In genomic region chr19:30223866-30224688, GRCh38 we compare ENCODE assay signal across 15 cellular contexts.
DNase-seq lines count a peak whose midpoint lies in the region; ATAC-seq and TF ChIP-seq lines count a peak whose summit lies in the region.
"Had no signal": no experiment of that assay in that cellular context is flagged by ENCODE, and none has a peak within 500 bp of the region (broad histone marks: within the 10 kb centered on the region; RNA-seq: fewer than 3 reads in every experiment).

No MANE protein-coding gene starts in this region.

- H3K9me3 Mint-ChIP-seq in WTC11, result no peaks in the 10 kb centered on the region
- peaks cover 0 to 1% (median 0%) of the 10 kb centered on the region in 6 donors for H3K9me3 Mint-ChIP-seq in immature natural killer cell
- H3K9me3 Mint-ChIP-seq: T-cell had no signal

- H3K27me3 Mint-ChIP-seq in WTC11 (ENCODE audit: low read depth) (peaks cover 66% of the 10 kb centered on the region), immature natural killer cell (ENCODE audit: low read depth in 3 of 3) (peaks cover 17 to 36% (median 30%) of the 10 kb centered on the region in 3 donors)

- peaks cover 10 to 80% (median 60%) of the 10 kb centered on the region in 9 donors for H3K27me3 ChIP-seq in heart left ventricle
- H3K27me3 ChIP-seq: ovary had no signal

- DNase-seq in heart left ventricle, result no peak
- DNase-seq in Right ventricle myocardium inferior (ENCODE audit: missing footprints), result no peak
- no peak for DNase-seq in WTC11 (ENCODE audit: low spot score)
- DNase-seq in immature natural killer cell, result no peak
- DNase-seq in activated gamma-delta T cell (lab: John Stamatoyannopoulos, UW), result no peak
- DNase-seq: activated effector memory CD4-positive, alpha-beta T cell treated with Interleukin-2 at 50 U/mL for 16 hours; NCI-H1092; NCI-H345; ovary; T-cell; trophoblast cell had no signal

- no peak for ATAC-seq in heart left ventricle
- no peak for ATAC-seq in Right ventricle myocardium inferior
- ATAC-seq in WTC11, result no peak
- no peak for ATAC-seq in HG02759 (IDR thresholded peaks at IDR 0.05; ENCODE audit: unreplicated experiment)
- no peak for ATAC-seq in HG03108 (IDR thresholded peaks at IDR 0.05; ENCODE audit: unreplicated experiment)
- ATAC-seq: T-cell had no signal

- peaks cover 0 to 53% (median 14%) of the 10 kb centered on the region in 12 donors for H3K4me1 ChIP-seq in heart left ventricle

- TF ChIP-seq CTCF in heart left ventricle (IDR thresholded peaks at IDR 0.05), result no peak
- no peak for TF ChIP-seq CTCF in WTC11 (IDR thresholded peaks at IDR 0.05)

- intact Hi-C loops in heart left ventricle (cut with DNase I) (loop anchor here in 5 of 10 donors (5.0 to 10.0 kb wide), 4 partner anchors 181 to 431 kb away; no protein-coding TSS in a partner anchor), Right ventricle myocardium inferior (cut with DNase I) (no loop called here)

- no peaks in the 10 kb centered on the region for H3K9me3 ChIP-seq in heart left ventricle
- H3K9me3 ChIP-seq: ovary had no signal

- no peak overlapping the region for H3K27ac Mint-ChIP-seq in WTC11
- H3K27ac Mint-ChIP-seq in immature natural killer cell, result no peak overlapping the region

- WGBS in heart left ventricle, 4 donors, result 16 to 25% (median 24%) methylated on average over 18 of the region's 18 CpGs

- POLR2A ChIA-PET in WTC11 (lab: Charles Lee), result no interaction called here

- H3K4me1 Mint-ChIP-seq in WTC11 (peaks cover 31% of the 10 kb centered on the region), immature natural killer cell (peaks cover 22 to 31% of the 10 kb centered on the region in 2 donors)

- CTCF ChIA-PET in WTC11 (lab: Charles Lee), result interaction anchor here (0.6 to 2.9 kb wide), 9 partner anchors 9 to 426 kb away, joined by 3 to 13 read pairs (median 3); no protein-coding TSS in a partner anchor

- TF ChIP-seq POLR2A in heart left ventricle (IDR thresholded peaks at IDR 0.05), result no peak

- H3K4me3 Mint-ChIP-seq in WTC11, result peak overlapping the region; percentile 63
- peak overlapping the region in 3 of 5 donors; percentile 2 to 44 (median 33) for H3K4me3 Mint-ChIP-seq in immature natural killer cell

- H3K36me3 Mint-ChIP-seq in WTC11 (no peaks in the 10 kb centered on the region), immature natural killer cell (peaks cover 0 to 4% (median 0%) of the 10 kb centered on the region in 3 donors)
- H3K36me3 Mint-ChIP-seq: T-cell had no signal

- H3K4me3 ChIP-seq in heart left ventricle, result peak overlapping the region in 10 of 12 donors; percentile 41 to 69 (median 58)
- H3K4me3 ChIP-seq: lung, ovary had no signal

- no peaks in the 10 kb centered on the region for H3K36me3 ChIP-seq in heart left ventricle
- H3K36me3 ChIP-seq: ovary had no signal

- H3K27ac ChIP-seq in heart left ventricle (peak overlapping the region in 1 of 12 donors; percentile 7), temporal lobe (ENCODE audit: low read depth, low read length) (peak overlapping the region; percentile 75)
- H3K27ac ChIP-seq: ovary had no signal

TF ChIP-seq in WTC11, 78 proteins besides CTCF, POLR2A, EP300 and RAD21:
- TF ChIP-seq AFF4 (CRISPR knock-in tag; IDR thresholded peaks at IDR 0.05; ENCODE audit: borderline replicate concordance), result no peak
- TF ChIP-seq ZBTB43 (CRISPR knock-in tag; IDR thresholded peaks at IDR 0.05), result no peak
- TF ChIP-seq ERG (CRISPR knock-in tag; IDR thresholded peaks at IDR 0.05), result no peak
- no peak for TF ChIP-seq ZBTB21 (CRISPR knock-in tag; IDR thresholded peaks at IDR 0.05; ENCODE audit: borderline replicate concordance)
- TF ChIP-seq NR2C2 (CRISPR knock-in tag; IDR thresholded peaks at IDR 0.05), result no peak
- no peak for TF ChIP-seq JUN (CRISPR knock-in tag; IDR thresholded peaks at IDR 0.05)
- TF ChIP-seq ZNF532 (CRISPR knock-in tag; IDR thresholded peaks at IDR 0.05; ENCODE audit: borderline replicate concordance), result no peak
- no peak for TF ChIP-seq ZNF396 (CRISPR knock-in tag; IDR thresholded peaks at IDR 0.05; ENCODE audit: borderline replicate concordance)
- TF ChIP-seq E2F1 (CRISPR knock-in tag; IDR thresholded peaks at IDR 0.05), result no peak
